14 cellular contexts compared by ENCODE assay signal in the genomic region with DNA sequence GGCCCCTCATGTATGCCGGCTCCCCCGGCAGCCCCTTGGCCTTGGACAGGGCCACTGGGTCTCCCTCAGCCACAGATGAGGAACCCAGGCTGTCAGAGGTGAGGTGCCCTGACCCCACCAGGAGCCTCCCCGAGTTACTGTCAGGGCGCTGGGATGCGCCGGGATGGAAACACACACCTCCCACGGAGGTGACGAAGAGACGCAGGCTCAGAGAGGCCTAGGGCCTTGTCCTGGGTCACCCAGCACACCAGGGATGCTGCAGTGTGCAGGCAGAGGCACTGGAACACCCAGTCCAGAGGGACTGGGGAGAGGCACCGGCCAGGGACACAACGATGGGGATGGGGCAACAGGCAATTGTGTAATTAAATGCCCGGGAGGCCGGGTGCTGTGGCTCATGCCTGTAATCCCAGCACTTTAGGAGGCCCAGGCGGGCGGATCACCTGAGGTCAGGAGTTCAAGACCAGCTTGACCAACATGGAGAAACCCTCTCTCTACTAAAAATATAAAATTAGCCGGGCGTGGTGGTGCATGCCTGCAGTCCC.
A peak's percentile ranks its signal among the peaks of the same experiment; 100 is the strongest.
DNase-seq lines count a peak whose midpoint lies in the region; ATAC-seq and TF ChIP-seq lines count a peak whose summit lies in the region.
"Had no signal": no experiment of that assay in that cellular context is flagged by ENCODE, and none has a peak within 500 bp of the region (broad histone marks: within the 10 kb centered on the region; RNA-seq: fewer than 3 reads in every experiment).

No MANE protein-coding gene starts in this region.

- intact Hi-C loops in left ventricle myocardium inferior (cut with micrococcal nuclease) = no loop called here
- intact Hi-C loops in cardiac septum (cut with DNase I) = loop anchor here (10.0 kb wide), 2 partner anchors 286 to 1226 kb away; no protein-coding TSS in a partner anchor
- intact Hi-C loops in spleen (cut with DNase I; ENCODE audit: low total_unique reads) = loop anchor here (5.0 to 10.0 kb wide), 2 partner anchors 539 to 1236 kb away; no protein-coding TSS in a partner anchor

- WGBS in H9 (ENCODE audit: extremely low coverage, insufficient read length, low lambda C conversion rate) = no CpG with 5 or more reads among the region's 17 CpGs
- WGBS in spleen, 5 donors = 52 to 75% (median 59%) methylated on average over 9 to 17 of the region's 17 CpGs
- WGBS in hepatocyte (ENCODE audit: low lambda C conversion rate, missing lambda C conversion rate) = 73% methylated on average over 17 of the region's 17 CpGs

- H3K23ac ChIP-seq in H9 (ENCODE audit: insufficient read length, low read depth, low read length) = no peak overlapping the region

- H3K23me2 ChIP-seq in H9 (ENCODE audit: insufficient read length, low read depth, low read length, poor library complexity, severe bottlenecking) = no peaks in the 10 kb centered on the region

- H3K4me2 ChIP-seq in H9 (ENCODE audit: insufficient read depth, insufficient read length, low read length) = no peak overlapping the region
- H3K4me2 ChIP-seq in hepatocyte = no peak overlapping the region

- no peak overlapping the region for H2BK20ac ChIP-seq in H9 (ENCODE audit: low read depth, low read length, poor library complexity, severe bottlenecking)

- H2BK15ac ChIP-seq in H9 (ENCODE audit: low read depth, low read length) = no peak overlapping the region

- peaks cover 40% of the 10 kb centered on the region for H3K27me3 ChIP-seq in left ventricle myocardium inferior (ENCODE audit: low read depth)
- H3K27me3 ChIP-seq in H9 (ENCODE audit: insufficient read depth, low read length) = peaks cover 2% of the 10 kb centered on the region; the same call in 1 of the 2 replicates
- peaks cover 0 to 48% (median 12%) of the 10 kb centered on the region in 7 donors for H3K27me3 ChIP-seq in spleen (replicated peaks in 1 of 7)
- H3K27me3 ChIP-seq in hepatocyte = no peaks in the 10 kb centered on the region
- H3K27me3 ChIP-seq: BE2C had no signal

- DNase-seq in left ventricle myocardium inferior (no peak), cardiac septum (ENCODE audit: low spot score) (no peak), H9 (no peak), glutamatergic neuron (no peak), spleen (peak; percentile 80), hepatocyte (ENCODE audit: low spot score) (no peak)
- no peak for DNase-seq in natural killer cell treated with Interleukin-12 subunit alpha and Interleukin-12 subunit beta and Interleukin-15 and Interleukin-18, amount 100 ng/mL, for 72 hours (ENCODE audit: low spot score)
- DNase-seq: DMS79; NK-92 treated with Interleukin-12 subunit alpha and Interleukin-12 subunit beta, amount 100 ng/mL, for 24 hours; OCI-M1 had no signal

- peaks cover 2% of the 10 kb centered on the region for H4K20me1 ChIP-seq in H9 (ENCODE audit: control insufficient read depth, insufficient read depth, insufficient read length)
- no peaks in the 10 kb centered on the region for H4K20me1 ChIP-seq in hepatocyte (ENCODE audit: insufficient read depth, poor library complexity, severe bottlenecking)

- H3K56ac ChIP-seq in H9 (ENCODE audit: insufficient read length, low read depth, low read length) = no peak overlapping the region

- H4K8ac ChIP-seq in H9 (replicated peaks; ENCODE audit: insufficient read length, low read depth, low read length) = no peak overlapping the region

- H3K4me3 Mint-ChIP-seq in H9 (no peak overlapping the region), glutamatergic neuron (ENCODE audit: unreplicated experiment) (peak overlapping the region; percentile 38)
- H3K4me3 Mint-ChIP-seq in natural killer cell treated with Interleukin-12 subunit alpha and Interleukin-12 subunit beta and Interleukin-15 and Interleukin-18, amount 100 ng/mL, for 72 hours = no peak overlapping the region

- H2AFZ ChIP-seq in H9 (ENCODE audit: low read length) (no peak overlapping the region), hepatocyte (no peak overlapping the region)

- H3K79me2 ChIP-seq in H9 (ENCODE audit: insufficient read depth, low read length) (no peaks in the 10 kb centered on the region), hepatocyte (no peaks in the 10 kb centered on the region)

- H3K14ac ChIP-seq in H9 (ENCODE audit: insufficient read depth, low read length) = no peak overlapping the region; the same call in 1 of the 2 replicates

- no peak overlapping the region for H2BK12ac ChIP-seq in H9 (ENCODE audit: insufficient read length, low read depth, low read length)

- H3K36me3 ChIP-seq in left ventricle myocardium inferior (no peaks in the 10 kb centered on the region), spleen (no peaks in the 10 kb centered on the region), hepatocyte (replicated peaks; ENCODE audit: insufficient read depth, low read depth) (no peaks in the 10 kb centered on the region)
- H3K36me3 ChIP-seq: BE2C had no signal

- H3K18ac ChIP-seq in H9 (ENCODE audit: insufficient read length, low read depth, low read length) = peak overlapping the region; percentile 61

- H3K4me1 Mint-ChIP-seq in H9 (peaks cover 2 to 3% of the 10 kb centered on the region in 2 experiments; a peak in 3 of 4 replicates), glutamatergic neuron (ENCODE audit: low read depth, unreplicated experiment) (peaks cover 19% of the 10 kb centered on the region)
- peaks cover 6 to 8% of the 10 kb centered on the region in 2 donors for H3K4me1 Mint-ChIP-seq in natural killer cell treated with Interleukin-12 subunit alpha and Interleukin-12 subunit beta and Interleukin-15 and Interleukin-18, amount 100 ng/mL, for 72 hours (ENCODE audit: low read depth in 2 of 2)

- no peak overlapping the region for H2AK5ac ChIP-seq in H9 (ENCODE audit: insufficient read length, low read length)

- no peak overlapping the region for H3K4me3 ChIP-seq in left ventricle myocardium inferior
- H3K4me3 ChIP-seq in spleen = peak overlapping the region in 2 of 8 donors; percentile 24 to 61
- H3K4me3 ChIP-seq in hepatocyte = no peak overlapping the region
- H3K4me3 ChIP-seq: GM12878 had no signal

- H3K9me2 ChIP-seq in hepatocyte (replicated peaks; ENCODE audit: insufficient read depth) = no peaks in the 10 kb centered on the region

- no peak overlapping the region; the same call in 1 of the 2 replicates for H3K4ac ChIP-seq in H9 (ENCODE audit: low read depth, low read length)

- no peak for TF ChIP-seq CTCF in left ventricle myocardium inferior (IDR thresholded peaks at IDR 0.05; ENCODE audit: borderline replicate concordance)
- no peak for TF ChIP-seq CTCF in H9 (conservative IDR thresholded peaks at IDR 0.05)
- TF ChIP-seq CTCF in glutamatergic neuron (IDR thresholded peaks at IDR 0.05; ENCODE audit: partially characterized antibody, unreplicated experiment) = no peak
- TF ChIP-seq CTCF in spleen (IDR thresholded peaks at IDR 0.05 in 8 of 11, conservative IDR thresholded peaks at IDR 0.05 in 3 of 11) = no peak
- no peak for TF ChIP-seq CTCF in hepatocyte (IDR thresholded peaks at IDR 0.05; ENCODE audit: poor library complexity)

- H3K27ac Mint-ChIP-seq in H9 = no peak overlapping the region
- H3K27ac Mint-ChIP-seq in glutamatergic neuron (ENCODE audit: unreplicated experiment) = no peak overlapping the region
- H3K27ac Mint-ChIP-seq in natural killer cell treated with Interleukin-12 subunit alpha and Interleukin-12 subunit beta and Interleukin-15 and Interleukin-18, amount 100 ng/mL, for 72 hours = no peak overlapping the region

- no peak overlapping the region for H4K91ac ChIP-seq in H9 (ENCODE audit: insufficient read length, low read depth, low read length)

- no peak for TF ChIP-seq POLR2A in spleen (IDR thresholded peaks at IDR 0.05)

- H3K9me3 ChIP-seq in left ventricle myocardium inferior (replicated peaks) (no peaks in the 10 kb centered on the region), H9 (ENCODE audit: control insufficient read depth, low read depth, low read length) (no peaks in the 10 kb centered on the region), spleen (peaks cover 0 to under 1% (median 0%) of the 10 kb centered on the region in 8 donors), hepatocyte (ENCODE audit: low read depth) (no peaks in the 10 kb centered on the region)
- H3K9me3 ChIP-seq: BE2C had no signal

- H4K5ac ChIP-seq in H9 (ENCODE audit: insufficient read length, low read depth, low read length) = no peak overlapping the region

- H3K4me1 ChIP-seq in left ventricle myocardium inferior (peaks cover 19% of the 10 kb centered on the region), H9 (ENCODE audit: insufficient read depth, low read length) (no peaks in the 10 kb centered on the region), spleen (peaks cover 5 to 37% (median 19%) of the 10 kb centered on the region in 6 donors), hepatocyte (ENCODE audit: insufficient read depth) (no peaks in the 10 kb centered on the region)
- H3K4me1 ChIP-seq: BE2C had no signal

- H3T11ph ChIP-seq in H9 (ENCODE audit: low read length) = no peak overlapping the region

- no peak overlapping the region for H2BK5ac ChIP-seq in H9 (ENCODE audit: insufficient read length, low read length)

- H3K79me1 ChIP-seq in H9 (ENCODE audit: insufficient read depth, low read depth, low read length, poor library complexity, severe bottlenecking) = no peaks in the 10 kb centered on the region

- H3K9me3 Mint-ChIP-seq in H9 (no peaks in the 10 kb centered on the region; a peak in 2 of 5 replicates), glutamatergic neuron (ENCODE audit: unreplicated experiment) (no peaks in the 10 kb centered on the region)
- no peaks in the 10 kb centered on the region for H3K9me3 Mint-ChIP-seq in natural killer cell treated with Interleukin-12 subunit alpha and Interleukin-12 subunit beta and Interleukin-15 and Interleukin-18, amount 100 ng/mL, for 72 hours

- no peak for ATAC-seq in natural killer cell treated with Interleukin-12 subunit alpha and Interleukin-12 subunit beta and Interleukin-15 and Interleukin-18, amount 100 ng/mL, for 72 hours
- ATAC-seq in GM21367 (IDR thresholded peaks at IDR 0.05; ENCODE audit: unreplicated experiment) = no peak
- ATAC-seq: HCT116 had no signal

- H3K27me3 Mint-ChIP-seq in H9 (ENCODE audit: low read depth) (peaks cover 15% of the 10 kb centered on the region), glutamatergic neuron (ENCODE audit: unreplicated experiment) (peaks cover 3% of the 10 kb centered on the region)
- peaks cover 0 to 3% of the 10 kb centered on the region in 2 donors for H3K27me3 Mint-ChIP-seq in natural killer cell treated with Interleukin-12 subunit alpha and Interleukin-12 subunit beta and Interleukin-15 and Interleukin-18, amount 100 ng/mL, for 72 hours

- H3K27ac ChIP-seq in left ventricle myocardium inferior (replicated peaks) (peak overlapping the region; percentile 55), H9 (ENCODE audit: insufficient read length, low read depth, low read length) (no peak overlapping the region), spleen (peak overlapping the region in 4 of 8 donors; percentile 21 to 64 (median 50)), hepatocyte (no peak overlapping the region)

- H3K36me3 Mint-ChIP-seq in H9 (ENCODE audit: insufficient read depth in 1 of 3, low read depth in 3 of 3) (no peaks in the 10 kb centered on the region), glutamatergic neuron (ENCODE audit: unreplicated experiment) (no peaks in the 10 kb centered on the region)
- no peaks in the 10 kb centered on the region for H3K36me3 Mint-ChIP-seq in natural killer cell treated with Interleukin-12 subunit alpha and Interleukin-12 subunit beta and Interleukin-15 and Interleukin-18, amount 100 ng/mL, for 72 hours

- H3K9ac ChIP-seq in H9 (ENCODE audit: extremely low read depth, insufficient read length, low read length) = no peak overlapping the region

- H2BK120ac ChIP-seq in H9 (ENCODE audit: low read depth, low read length, poor library complexity, severe bottlenecking) = no peak overlapping the region
